8 cellular contexts compared by ENCODE assay signal in the genomic region with DNA sequence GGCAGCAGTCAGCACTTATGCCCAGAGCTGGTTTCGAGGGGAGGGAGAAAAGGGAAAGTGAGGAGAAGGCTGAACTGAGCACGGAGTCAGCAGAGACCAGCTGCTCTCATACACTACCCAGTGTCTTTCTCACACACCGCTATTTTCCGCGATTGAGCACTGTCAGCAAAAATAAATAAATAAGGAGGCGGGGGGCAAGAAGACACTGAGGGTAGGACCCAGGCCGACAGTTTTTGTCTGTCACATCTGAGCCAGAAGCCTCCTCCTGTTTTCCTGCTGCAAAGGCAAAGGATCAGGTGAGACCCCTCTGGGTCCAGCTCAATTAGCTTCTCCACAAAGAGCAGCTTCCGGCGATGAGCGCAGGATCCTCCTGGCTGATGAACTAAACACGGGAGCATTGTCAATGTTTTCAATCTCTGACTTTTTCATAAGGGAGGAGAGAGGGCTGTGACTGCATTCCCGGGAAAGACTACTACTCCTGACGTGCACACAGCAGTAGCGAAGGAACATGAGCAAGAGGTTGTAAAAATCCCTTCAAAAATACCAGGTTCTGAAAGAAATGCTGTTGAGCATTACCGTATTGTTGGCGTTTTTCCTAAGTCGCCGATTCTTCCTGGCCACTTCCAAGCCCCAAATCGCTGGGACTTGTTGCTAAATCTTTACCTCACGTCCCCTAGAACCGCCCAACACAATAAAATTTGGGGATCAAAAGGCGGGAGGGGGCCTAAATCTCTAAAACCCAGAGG. TPM values are rescaled to one million over a fixed set of nuclear protein-coding genes. Genes with fewer than 3 reads are reported as not detected.
A peak's percentile ranks its signal among the peaks of the same experiment; 100 is the strongest.
DNase-seq lines count a peak whose midpoint lies in the region; ATAC-seq and TF ChIP-seq lines count a peak whose summit lies in the region.

No MANE protein-coding gene starts in this region.

- H3K36me3 ChIP-seq in BJ (ENCODE audit: control insufficient read depth, insufficient read depth, low read length) = no peaks in the 10 kb centered on the region
- no peaks in the 10 kb centered on the region for H3K36me3 ChIP-seq in ovary

- H3K27ac Mint-ChIP-seq in HFFc6 = peak overlapping the region; percentile 59; the same call in 1 of the 2 replicates

- H3K4me3 Mint-ChIP-seq in HFFc6 = peak overlapping the region; percentile 92

- peak overlapping the region; percentile 78 for H3K27ac ChIP-seq in VCaP
- H3K27ac ChIP-seq in ovary = no peak overlapping the region

- CTCF ChIA-PET in BJ (lab: Yijun Ruan, JAX) = interaction anchor here (0.6 to 0.7 kb wide), 2 partner anchors 349 to 1199 kb away, joined by 3 to 4 read pairs; no protein-coding TSS in a partner anchor

- DNase-seq in BJ (ENCODE audit: low read depth) (no peak), HFFc6 (peak; percentile 10), fibroblast of the aortic adventitia (ENCODE audit: low read depth) (peak; percentile 65), ovary (no peak), NCI-H446 treated with DMSO at 0.1 percent for 48 hours (lab: John Stamatoyannopoulos, UW) (no peak)

- H3K4me1 ChIP-seq in ovary (ENCODE audit: insufficient read depth) = peaks cover 4% of the 10 kb centered on the region

- H3K36me3 Mint-ChIP-seq in HFFc6 (ENCODE audit: low read depth) = no peaks in the 10 kb centered on the region

- ATAC-seq in GM21423 (IDR thresholded peaks at IDR 0.05; ENCODE audit: unreplicated experiment) = no peak
- no peak for ATAC-seq in HG02852 (IDR thresholded peaks at IDR 0.05; ENCODE audit: unreplicated experiment)

- TF ChIP-seq EP300 in ovary (IDR thresholded peaks at IDR 0.05) = no peak

- H3K9me3 Mint-ChIP-seq in HFFc6 = no peaks in the 10 kb centered on the region

- no peak for TF ChIP-seq CTCF in BJ (IDR thresholded peaks at IDR 0.05; ENCODE audit: insufficient read depth, low read depth, low read length)
- TF ChIP-seq CTCF in HFFc6 (IDR thresholded peaks at IDR 0.05) = no peak
- no peak for TF ChIP-seq CTCF in VCaP (conservative IDR thresholded peaks at IDR 0.05)
- TF ChIP-seq CTCF in fibroblast of the aortic adventitia (IDR thresholded peaks at IDR 0.05; ENCODE audit: insufficient read depth, low read length) = no peak
- no peak for TF ChIP-seq CTCF in ovary (IDR thresholded peaks at IDR 0.05)

- no peaks in the 10 kb centered on the region for H3K9me3 ChIP-seq in ovary

- POLR2A ChIA-PET in BJ (lab: Charles Lee) = no interaction called here

- H3K4me3 ChIP-seq in BJ (ENCODE audit: low read depth, low read length) (peak overlapping the region; percentile 70), fibroblast of the aortic adventitia (ENCODE audit: low read depth, low read length) (peak overlapping the region; percentile 73), ovary (peak overlapping the region; percentile 51)

- peaks cover 6% of the 10 kb centered on the region for H3K27me3 Mint-ChIP-seq in HFFc6 (ENCODE audit: insufficient read depth)

- no peak for TF ChIP-seq POLR2A in ovary (IDR thresholded peaks at IDR 0.05)

- H3K4me1 Mint-ChIP-seq in HFFc6 (ENCODE audit: low read depth) = peaks cover 20% of the 10 kb centered on the region

- WGBS in ovary, 3 donors = 4 to 6% (median 5%) methylated on average over 22 of the region's 22 CpGs

- H3K27me3 ChIP-seq in BJ (ENCODE audit: control insufficient read depth, insufficient read depth, low read length) (0 out of 2 replicates have a peak, but pooled peaks cover 2% of the 10 kb centered on the region), ovary (no peaks in the 10 kb centered on the region)

- intact Hi-C loops in ovary (cut with DNase I) = no loop called here

RNA-seq across cellular contexts. Expression of gene FRMD5, which starts 1.2 kb away (rescaled TPM):
- polyA plus RNA-seq in BJ (2011; rRNA removed) (0.83 and 0.96 TPM in 2 replicates), ovary (1 to 10 TPM in 1 of 2 donors, under 1 TPM in 1; 0.17 to 2.2 TPM)
- 1.4 and 1.9 TPM in 2 replicates for polyA minus RNA-seq in BJ (2011; rRNA and poly(A)+ RNA removed)
- total RNA-seq in HFFc6 (2021; fragmentation: NEBNext Ultra II Directional; extraction: Animal tissue kit (Norgen Biotek cat#: 25700)) = 1 to 10 TPM in 1 of 6 experiments, under 1 TPM in 5; 0.67 to 1.1 (median 0.94) TPM
- total RNA-seq in fibroblast of the aortic adventitia (ENCODE audit: low replicate concordance) (9.9 and 16.3 TPM in 2 replicates), ovary (1 to 10 TPM in 3 of 7 donors, under 1 TPM in 4; 0.12 to 2.1 (median 0.32) TPM)

Comparison
In these comparisons a context has a peak if more than half of its experiments do, and no peak if none do; other contexts are left out.
1. DNase-seq: peak in HFFc6 (single experiment) and fibroblast of the aortic adventitia (single experiment); none in BJ (single experiment), ovary (0 of 5) and NCI-H446 treated with DMSO at 0.1 percent for 48 hours (single experiment).
2. Peak in every context shown above with its lines, with median percentiles within 50 percentile points of each other: H3K4me3 ChIP-seq.